Comparison of ENCODE assay signal across 8 cellular contexts in the genomic region with DNA sequence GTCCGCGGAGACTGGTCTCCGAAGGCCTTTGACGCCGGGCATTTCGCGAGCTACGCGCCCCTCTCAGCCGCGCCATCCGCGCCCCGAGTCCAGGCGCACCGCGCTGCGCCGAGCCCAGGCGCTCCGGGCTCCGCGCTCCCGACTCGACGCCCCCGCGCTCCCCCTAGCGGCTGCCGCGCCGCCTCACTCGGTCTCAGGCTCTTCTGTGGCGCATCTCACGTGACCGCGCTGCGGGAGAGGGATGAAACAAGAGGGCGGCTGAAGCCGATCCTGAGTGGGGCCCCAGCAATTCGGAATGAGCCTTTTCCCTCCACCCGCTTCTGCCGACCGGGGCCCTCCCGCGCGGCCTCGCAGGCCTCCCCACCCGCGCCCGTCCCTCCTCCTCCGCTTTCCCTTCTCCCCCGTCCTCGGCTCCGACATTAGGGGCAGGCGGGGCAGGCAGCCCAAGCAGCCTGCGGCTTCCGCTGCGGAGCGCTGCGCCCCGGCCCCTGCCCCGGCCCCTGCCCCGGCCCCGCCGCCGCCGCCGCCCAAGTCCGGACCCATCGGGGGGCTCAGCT. TPM values are rescaled to one million over a fixed set of nuclear protein-coding genes. Genes with fewer than 3 reads are reported as not detected.
A peak's percentile ranks its signal among the peaks of the same experiment; 100 is the strongest.
DNase-seq lines count a peak whose midpoint lies in the region; ATAC-seq and TF ChIP-seq lines count a peak whose summit lies in the region.

No MANE protein-coding gene starts in this region.

- H3K79me2 ChIP-seq in OCI-LY3 (ENCODE audit: low read length) = peaks cover 21% of the 10 kb centered on the region

- peak overlapping the region; percentile 82 for H3K4me3 Mint-ChIP-seq in activated T-cell treated with anti-CD3 and anti-CD28 coated beads, Interleukin-2, amount 50 U/mL, for 24 hours
- H3K4me3 Mint-ChIP-seq in naive B cell = peak overlapping the region; percentile 88 to 96 (median 94)
- H3K4me3 Mint-ChIP-seq in stimulated activated memory B cell treated with anti-CD40 and anti-IgM and Interleukin-4, amounts not matched to agents 10 μg/mL and 1 μg/mL and 100 μg/mL, for 72 hours = peak overlapping the region; percentile 91

- peaks cover 46% of the 10 kb centered on the region for H3K4me1 Mint-ChIP-seq in activated T-cell treated with anti-CD3 and anti-CD28 coated beads, Interleukin-2, amount 50 U/mL, for 24 hours (ENCODE audit: low read depth)
- H3K4me1 Mint-ChIP-seq in naive B cell = peaks cover 12 to 36% (median 32%) of the 10 kb centered on the region in 3 donors
- H3K4me1 Mint-ChIP-seq in stimulated activated memory B cell treated with anti-CD40 and anti-IgM and Interleukin-4, amounts not matched to agents 10 μg/mL and 1 μg/mL and 100 μg/mL, for 72 hours = peaks cover 30% of the 10 kb centered on the region

- peak; percentile 82 for ATAC-seq in GM21447 (IDR thresholded peaks at IDR 0.05; ENCODE audit: unreplicated experiment)
- peak; percentile 78 for ATAC-seq in naive B cell (ENCODE audit: low read depth in 2 of 2)
- ATAC-seq in stimulated activated memory B cell treated with anti-CD40 and anti-IgM and Interleukin-4, amounts not matched to agents 10 μg/mL and 1 μg/mL and 100 μg/mL, for 72 hours = peak; percentile 93

- H3K27ac ChIP-seq in HUES6 (ENCODE audit: low read depth, low read length) (peak overlapping the region; percentile 59; the same call in 1 of the 2 replicates), OCI-LY3 (ENCODE audit: low read length) (peak overlapping the region; percentile 70), esophagus squamous epithelium (peak overlapping the region; percentile 90 to 97 (median 94))

- H3K36me3 ChIP-seq in HUES6 (ENCODE audit: control insufficient read depth, insufficient read depth, low read length) (peaks cover 10% of the 10 kb centered on the region), OCI-LY3 (replicated peaks; ENCODE audit: low read depth, low read length) (peaks cover 4% of the 10 kb centered on the region), esophagus squamous epithelium (peaks cover 0 to 22% (median 0%) of the 10 kb centered on the region in 3 donors)

- intact Hi-C loops in esophagus squamous epithelium (cut with DNase I) = no loop called here

- no peaks in the 10 kb centered on the region for H3K9me3 ChIP-seq in HUES6 (ENCODE audit: control insufficient read depth, insufficient read depth, low read depth, low read length)
- H3K9me3 ChIP-seq in OCI-LY3 (ENCODE audit: insufficient read depth, low read length) = no peaks in the 10 kb centered on the region
- no peaks in the 10 kb centered on the region for H3K9me3 ChIP-seq in esophagus squamous epithelium

- TF ChIP-seq CTCF in OCI-LY3 (IDR thresholded peaks at IDR 0.05; ENCODE audit: low read depth, low read length) = peak; percentile 69
- peak; percentile 86 to 98 (median 94) for TF ChIP-seq CTCF in esophagus squamous epithelium (IDR thresholded peaks at IDR 0.05)

- WGBS in esophagus squamous epithelium, 2 donors = 0% methylated on average over 2 to 12 of the region's 71 CpGs

- peak overlapping the region; percentile 71 for H3K9ac ChIP-seq in HUES6 (ENCODE audit: low read length)
- peak overlapping the region; percentile 77 for H3K9ac ChIP-seq in OCI-LY3 (ENCODE audit: low read length)

- H3K4me3 ChIP-seq in HUES6 (ENCODE audit: low read depth, low read length) = peak overlapping the region; percentile 64
- H3K4me3 ChIP-seq in OCI-LY3 (ENCODE audit: low read length) = peak overlapping the region; percentile 86
- H3K4me3 ChIP-seq in esophagus squamous epithelium = peak overlapping the region; percentile 76 to 98 (median 89)

- peak overlapping the region; percentile 56; the same call in 1 of the 2 replicates for H2AFZ ChIP-seq in OCI-LY3 (ENCODE audit: low read depth, low read length)

- TF ChIP-seq POLR2A in esophagus squamous epithelium (IDR thresholded peaks at IDR 0.05) = peak in 2 of 4 donors; percentile 80 to 95

- peak; percentile 56 for DNase-seq in DMS153 (lab: John Stamatoyannopoulos, UW)
- peak; percentile 95 for DNase-seq in activated T-cell treated with anti-CD3 and anti-CD28 coated beads, Interleukin-2, amount 50 U/mL, for 24 hours
- DNase-seq in esophagus squamous epithelium (lab: John Stamatoyannopoulos, UW) = peak; percentile 64
- DNase-seq in naive B cell = peak; percentile 94

- H4K20me1 ChIP-seq in OCI-LY3 (ENCODE audit: insufficient read depth, low read length) = no peaks in the 10 kb centered on the region

- H3K4me2 ChIP-seq in OCI-LY3 (ENCODE audit: low read length) = peak overlapping the region; percentile 82

- H3K27me3 ChIP-seq in HUES6 (ENCODE audit: control insufficient read depth, insufficient read depth, low read length) (peaks cover 46% of the 10 kb centered on the region), OCI-LY3 (ENCODE audit: low read depth, low read length) (no peaks in the 10 kb centered on the region), esophagus squamous epithelium (peaks cover 0 to 12% (median 0%) of the 10 kb centered on the region in 4 donors)

- peak overlapping the region; percentile 92 for H3K27ac Mint-ChIP-seq in activated T-cell treated with anti-CD3 and anti-CD28 coated beads, Interleukin-2, amount 50 U/mL, for 24 hours
- H3K27ac Mint-ChIP-seq in naive B cell = peak overlapping the region; percentile 83 to 99 (median 97)
- H3K27ac Mint-ChIP-seq in stimulated activated memory B cell treated with anti-CD40 and anti-IgM and Interleukin-4, amounts not matched to agents 10 μg/mL and 1 μg/mL and 100 μg/mL, for 72 hours = peak overlapping the region; percentile 92

- peaks cover 22% of the 10 kb centered on the region for H3K36me3 Mint-ChIP-seq in activated T-cell treated with anti-CD3 and anti-CD28 coated beads, Interleukin-2, amount 50 U/mL, for 24 hours (ENCODE audit: low read depth)
- peaks cover 4 to 8% of the 10 kb centered on the region in 2 donors for H3K36me3 Mint-ChIP-seq in naive B cell
- H3K36me3 Mint-ChIP-seq in stimulated activated memory B cell treated with anti-CD40 and anti-IgM and Interleukin-4, amounts not matched to agents 10 μg/mL and 1 μg/mL and 100 μg/mL, for 72 hours = peaks cover 16% of the 10 kb centered on the region

- H3K9me3 Mint-ChIP-seq in activated T-cell treated with anti-CD3 and anti-CD28 coated beads, Interleukin-2, amount 50 U/mL, for 24 hours = no peaks in the 10 kb centered on the region
- no peaks in the 10 kb centered on the region for H3K9me3 Mint-ChIP-seq in naive B cell
- H3K9me3 Mint-ChIP-seq in stimulated activated memory B cell treated with anti-CD40 and anti-IgM and Interleukin-4, amounts not matched to agents 10 μg/mL and 1 μg/mL and 100 μg/mL, for 72 hours = no peaks in the 10 kb centered on the region

- H3K4me1 ChIP-seq in HUES6 (ENCODE audit: control insufficient read depth, insufficient read depth, low read length) (peaks cover 10% of the 10 kb centered on the region), OCI-LY3 (ENCODE audit: low read length) (peaks cover 23% of the 10 kb centered on the region), esophagus squamous epithelium (peaks cover 8 to 53% (median 19%) of the 10 kb centered on the region in 3 donors)

- H3K27me3 Mint-ChIP-seq in activated T-cell treated with anti-CD3 and anti-CD28 coated beads, Interleukin-2, amount 50 U/mL, for 24 hours = peaks cover 4% of the 10 kb centered on the region
- peaks cover 0 to 2% (median under 1%) of the 10 kb centered on the region in 3 donors for H3K27me3 Mint-ChIP-seq in naive B cell
- peaks cover 2% of the 10 kb centered on the region for H3K27me3 Mint-ChIP-seq in stimulated activated memory B cell treated with anti-CD40 and anti-IgM and Interleukin-4, amounts not matched to agents 10 μg/mL and 1 μg/mL and 100 μg/mL, for 72 hours

RNA-seq across cellular contexts. Expression of gene AMZ2, which starts 42.5 kb away (rescaled TPM):
- total RNA-seq in esophagus squamous epithelium = 10 to 100 TPM; 13.7 to 47.7 (median 35.1) TPM
- polyA plus RNA-seq in naive B cell (ENCODE audit: low read depth in 6 of 6) = 100 to 1,000 TPM in 3 of 6 donors, 10 to 100 TPM in 3; 92.7 to 152 (median 106) TPM

Comparison
In these comparisons a context has a peak if more than half of its experiments do, and no peak if none do; other contexts are left out.
1. Peak in every context shown above with its lines: DNase-seq, ATAC-seq, H3K4me3 ChIP-seq and H3K27ac ChIP-seq.